ENCODE assay signal across 8 cellular contexts in the genomic region with DNA sequence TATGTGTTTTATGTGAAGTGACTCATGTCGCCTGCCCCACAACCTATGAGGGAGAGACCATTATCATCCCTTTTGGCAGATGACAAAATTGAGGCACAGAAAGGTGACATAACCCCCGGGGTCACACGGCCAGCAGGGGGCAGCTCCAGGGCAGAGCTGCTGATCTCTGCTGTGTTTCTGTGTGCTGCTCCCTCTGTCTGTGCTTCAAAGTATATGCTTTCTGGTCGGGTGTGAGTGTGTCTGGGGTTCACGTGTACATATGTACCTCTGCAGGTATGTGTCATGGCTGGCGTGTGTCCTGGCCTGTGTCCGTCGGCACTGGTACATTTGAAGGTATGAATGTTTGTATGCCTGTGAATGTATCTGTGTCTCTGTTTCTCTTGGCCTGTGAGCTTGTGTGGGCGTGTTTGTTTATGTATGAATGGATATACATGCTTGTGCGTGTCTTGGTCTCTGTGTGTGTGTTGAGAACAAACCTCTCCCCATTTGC. TPM values are rescaled to one million over a fixed set of nuclear protein-coding genes. Genes with fewer than 3 reads are reported as not detected.
A peak's percentile ranks its signal among the peaks of the same experiment; 100 is the strongest.
DNase-seq lines count a peak whose midpoint lies in the region; ATAC-seq, FAIRE-seq and TF ChIP-seq lines count a peak whose summit lies in the region.

No MANE protein-coding gene starts in this region.

- POLR2A ChIA-PET in activated CD8-positive, alpha-beta T cell treated with anti-CD3 and anti-CD28 coated beads for 36 hours (lab: Charles Lee) = interaction anchor here (0.8 to 1.6 kb wide), 3 partner anchors 14 to 297 kb away, joined by 3 to 4 read pairs (median 3); no protein-coding TSS in a partner anchor
- POLR2A ChIA-PET in endothelial cell of umbilical vein (lab: Charles Lee) = interaction anchor here (0.7 kb wide), 1 partner anchor 600 kb away, joined by 3 read pairs; no protein-coding TSS in a partner anchor

- H4K20me1 ChIP-seq in endothelial cell of umbilical vein (replicated peaks; ENCODE audit: control insufficient read depth, extremely low read depth, insufficient read depth, low read length) = no peaks in the 10 kb centered on the region

- no peak overlapping the region for H3K4me2 ChIP-seq in endothelial cell of umbilical vein (ENCODE audit: insufficient read depth, low read length)

- H3K9me1 ChIP-seq in endothelial cell of umbilical vein (replicated peaks; ENCODE audit: control insufficient read depth, extremely low read depth, insufficient read depth, low read length) = no peaks in the 10 kb centered on the region

- H3K9me3 Mint-ChIP-seq in activated CD8-positive, alpha-beta T cell treated with anti-CD3 and anti-CD28 coated beads for 36 hours = no peaks in the 10 kb centered on the region

- peaks cover 35% of the 10 kb centered on the region for H3K4me1 Mint-ChIP-seq in activated CD8-positive, alpha-beta T cell treated with anti-CD3 and anti-CD28 coated beads for 36 hours (ENCODE audit: low read depth)

- no peak for TF ChIP-seq POLR2A in endothelial cell of umbilical vein (IDR thresholded peaks at IDR 0.05; ENCODE audit: low read depth, low read length)

- H3K27me3 ChIP-seq in endothelial cell of umbilical vein (ENCODE audit: control insufficient read depth in 2 of 2, insufficient read depth in 2 of 2, low read length in 2 of 2) (no peaks in the 10 kb centered on the region), neutrophil (peaks cover 16% of the 10 kb centered on the region)

- in situ Hi-C loops in ACHN (cut with HindIII; ENCODE audit: low pct_ligation_motif_present, low pct_unique_long_range_greater_than_20kb, low sequenced_read_pairs) = no loop called here

- no TSS peak for BruUV-seq in endothelial cell of umbilical vein (replicated peaks; lab: Mats Ljungman, UMichigan)

- no peaks in the 10 kb centered on the region for H3K9me3 ChIP-seq in endothelial cell of umbilical vein (replicated peaks; ENCODE audit: control insufficient read depth, insufficient read depth, low read length)
- H3K9me3 ChIP-seq in neutrophil = no peaks in the 10 kb centered on the region

- CTCF ChIA-PET in activated CD8-positive, alpha-beta T cell treated with anti-CD3 and anti-CD28 coated beads for 36 hours (lab: Charles Lee) = interaction anchor here (1.0 to 3.5 kb wide), 11 partner anchors 11 to 288 kb away, joined by 3 to 27 read pairs (median 7); a partner anchor contains a TSS
- CTCF ChIA-PET in endothelial cell of umbilical vein (lab: Charles Lee) = interaction anchor here (0.6 to 2.9 kb wide), 12 partner anchors 8 to 108 kb away, joined by 3 to 18 read pairs (median 4); a partner anchor contains a TSS

- peak; percentile 53 for ATAC-seq in activated CD8-positive, alpha-beta T cell treated with anti-CD3 and anti-CD28 coated beads for 36 hours

- no peak overlapping the region for H3K4me3 Mint-ChIP-seq in activated CD8-positive, alpha-beta T cell treated with anti-CD3 and anti-CD28 coated beads for 36 hours

- no peak overlapping the region for H3K4me3 ChIP-seq in endothelial cell of umbilical vein (replicated peaks in 1 of 3; ENCODE audit: insufficient read depth in 1 of 3, low read depth in 1 of 3, low read length in 3 of 3)
- H3K4me3 ChIP-seq in neutrophil (ENCODE audit: low read depth in 1 of 2, low read length in 1 of 2) = no peak overlapping the region

- no peaks in the 10 kb centered on the region for H3K79me2 ChIP-seq in endothelial cell of umbilical vein (ENCODE audit: control insufficient read depth, insufficient read depth, low read length)

- H3K27ac ChIP-seq in endothelial cell of umbilical vein (ENCODE audit: insufficient read depth, low read depth, low read length) = no peak overlapping the region
- H3K27ac ChIP-seq in neutrophil = peak overlapping the region; percentile 87

- FAIRE-seq in GM18507 (lab: Jason Lieb, UNC) (peak; percentile 93), endothelial cell of umbilical vein (lab: Jason Lieb, UNC) (peak; percentile 61), urothelium cell line (lab: Jason Lieb, UNC) (no peak)

- H3K27me3 Mint-ChIP-seq in activated CD8-positive, alpha-beta T cell treated with anti-CD3 and anti-CD28 coated beads for 36 hours = no peaks in the 10 kb centered on the region

- H3K36me3 ChIP-seq in endothelial cell of umbilical vein (ENCODE audit: control insufficient read depth in 2 of 2, extremely low read depth in 1 of 2, insufficient read depth in 2 of 2, low read length in 2 of 2) (no peaks in the 10 kb centered on the region), neutrophil (peaks cover 8% of the 10 kb centered on the region)

- peaks cover 5% of the 10 kb centered on the region for H3K36me3 Mint-ChIP-seq in activated CD8-positive, alpha-beta T cell treated with anti-CD3 and anti-CD28 coated beads for 36 hours (ENCODE audit: low read depth)

- dilution Hi-C loops in endothelial cell of umbilical vein (cut with MboI; ENCODE audit: extremely low pct_ligation_motif_present, low sequenced_read_pairs) = no loop called here

- H2AFZ ChIP-seq in endothelial cell of umbilical vein (ENCODE audit: low read depth, low read length) = no peak overlapping the region

- intact Hi-C loops in activated CD8-positive, alpha-beta T cell treated with anti-CD3 and anti-CD28 coated beads for 36 hours (cut with micrococcal nuclease) = no loop called here
- intact Hi-C loops in endothelial cell of umbilical vein (cut with micrococcal nuclease) = loop anchor here (2.0 kb wide), 1 partner anchor 19 kb away; no protein-coding TSS in a partner anchor

- H3K9ac ChIP-seq in endothelial cell of umbilical vein (replicated peaks; ENCODE audit: extremely low read depth, insufficient read depth, low read length) = no peak overlapping the region

- no peak overlapping the region for H3K27ac Mint-ChIP-seq in activated CD8-positive, alpha-beta T cell treated with anti-CD3 and anti-CD28 coated beads for 36 hours

- DNase-seq in ACHN (peak; percentile 58), GM18507 (ENCODE audit: extremely low spot score, insufficient read length, low read depth) (no peak), NCI-H524 treated with DMSO at 0.1 percent for 48 hours (lab: John Stamatoyannopoulos, UW) (peak; percentile 35), endothelial cell of umbilical vein (ENCODE audit: low read depth, low spot score) (peak; percentile 36), urothelium cell line (ENCODE audit: low spot score) (peak; percentile 74), putamen (ENCODE audit: low spot score) (no peak)
- DNase-seq in activated CD8-positive, alpha-beta T cell treated with anti-CD3 and anti-CD28 coated beads for 36 hours = peak; percentile 91

- H3K4me1 ChIP-seq in endothelial cell of umbilical vein (ENCODE audit: control insufficient read depth, extremely low read depth, insufficient read depth, low read length) (peaks cover 29% of the 10 kb centered on the region), neutrophil (ENCODE audit: control insufficient read depth in 1 of 2, insufficient read depth in 1 of 2, low read depth in 1 of 2, low read length in 1 of 2) (peaks cover 50 to 52% of the 10 kb centered on the region in 2 experiments)

- TF ChIP-seq CTCF in activated CD8-positive, alpha-beta T cell treated with anti-CD3 and anti-CD28 coated beads for 36 hours (IDR thresholded peaks at IDR 0.05) = peak; percentile 95
- TF ChIP-seq CTCF in endothelial cell of umbilical vein (IDR thresholded peaks at IDR 0.05; ENCODE audit: extremely low read depth in 1 of 2, insufficient read depth in 1 of 2, low read depth in 1 of 2, low read length in 2 of 2) (peak; percentile 61 to 72), neutrophil (IDR thresholded peaks at IDR 0.05) (no peak)

TF ChIP-seq in endothelial cell of umbilical vein, 7 proteins besides CTCF, POLR2A, EP300 and RAD21 (continues in another document):
- TF ChIP-seq FOS (IDR thresholded peaks at IDR 0.05; ENCODE audit: borderline replicate concordance, insufficient read depth, low read length) = no peak
- TF ChIP-seq MYC (IDR thresholded peaks at IDR 0.05; ENCODE audit: low read depth, low read length) = no peak
- no peak for TF ChIP-seq GATA2 (IDR thresholded peaks at IDR 0.05; ENCODE audit: insufficient read depth, insufficient read length, low read depth, low read length)
- TF ChIP-seq POLR2AphosphoS5 (IDR thresholded peaks at IDR 0.05; ENCODE audit: insufficient read depth, low read depth, low read length) = no peak

RNA-seq across cellular contexts. Expression of a gene that starts 7.1 kb away (rescaled TPM):
- 10 to 100 TPM; 28.4 to 34.3 TPM for total RNA-seq in activated CD8-positive, alpha-beta T cell treated with anti-CD3 and anti-CD28 coated beads for 36 hours
- total RNA-seq in endothelial cell of umbilical vein = 10.4 and 13.5 TPM in 2 replicates
- polyA plus RNA-seq in endothelial cell of umbilical vein = 3.8 and 6.0 TPM in 2 replicates
- polyA plus RNA-seq in endothelial cell of umbilical vein (2011; cell fraction: cytosol; rRNA removed) = 3.8 and 4.8 TPM in 2 replicates
- polyA plus RNA-seq in endothelial cell of umbilical vein (2011; cell fraction: nucleus; rRNA removed) = 4.2 and 5.8 TPM in 2 replicates
- 4.0 and 6.7 TPM in 2 replicates for polyA plus RNA-seq in endothelial cell of umbilical vein (2012)
- 3.4 and 4.3 TPM in 2 replicates for polyA minus RNA-seq in endothelial cell of umbilical vein
- not detected for polyA minus RNA-seq in endothelial cell of umbilical vein (2011; cell fraction: cytosol; rRNA and poly(A)+ RNA removed)
- polyA minus RNA-seq in endothelial cell of umbilical vein (2011; cell fraction: nucleus; rRNA and poly(A)+ RNA removed) = 3.2 and 6.1 TPM in 2 replicates

RNA-seq across cellular contexts. Expression of a gene that starts 22.6 kb away (rescaled TPM):
- not detected for total RNA-seq in activated CD8-positive, alpha-beta T cell treated with anti-CD3 and anti-CD28 coated beads for 36 hours
- total RNA-seq in endothelial cell of umbilical vein = not detected in 2 replicates
- not detected in 2 replicates for polyA plus RNA-seq in endothelial cell of umbilical vein
- polyA plus RNA-seq in endothelial cell of umbilical vein (2011; cell fraction: cytosol; rRNA removed) = not detected in 2 replicates
- polyA plus RNA-seq in endothelial cell of umbilical vein (2011; cell fraction: nucleus; rRNA removed) = not detected in 2 replicates
- not detected in 2 replicates for polyA plus RNA-seq in endothelial cell of umbilical vein (2012)
- not detected in 2 replicates for polyA minus RNA-seq in endothelial cell of umbilical vein
- not detected for polyA minus RNA-seq in endothelial cell of umbilical vein (2011; cell fraction: cytosol; rRNA and poly(A)+ RNA removed)
- polyA minus RNA-seq in endothelial cell of umbilical vein (2011; cell fraction: nucleus; rRNA and poly(A)+ RNA removed) = not detected in 2 replicates

RNA-seq across cellular contexts. Expression of a gene that starts 30.0 kb away (rescaled TPM):
- total RNA-seq in activated CD8-positive, alpha-beta T cell treated with anti-CD3 and anti-CD28 coated beads for 36 hours = not detected
- total RNA-seq in endothelial cell of umbilical vein = 0.73 TPM in 1 of 2 replicates, not detected in the other
- 0.23 and 0.27 TPM in 2 replicates for polyA plus RNA-seq in endothelial cell of umbilical vein
- polyA plus RNA-seq in endothelial cell of umbilical vein (2011; cell fraction: cytosol; rRNA removed) = 0.75 and 0.87 TPM in 2 replicates
- not detected in 2 replicates for polyA plus RNA-seq in endothelial cell of umbilical vein (2011; cell fraction: nucleus; rRNA removed)
- 1.3 and 2.0 TPM in 2 replicates for polyA plus RNA-seq in endothelial cell of umbilical vein (2012)
- 0.95 TPM in 1 of 2 replicates, not detected in the other for polyA minus RNA-seq in endothelial cell of umbilical vein
- polyA minus RNA-seq in endothelial cell of umbilical vein (2011; cell fraction: cytosol; rRNA and poly(A)+ RNA removed) = 4.3 TPM
- not detected in 2 replicates for polyA minus RNA-seq in endothelial cell of umbilical vein (2011; cell fraction: nucleus; rRNA and poly(A)+ RNA removed)

Comparison
In these comparisons a context has a peak if more than half of its experiments do, and no peak if none do; other contexts are left out.
1. DNase-seq: peak in ACHN (single experiment), NCI-H524 treated with DMSO at 0.1 percent for 48 hours (single experiment), activated CD8-positive, alpha-beta T cell treated with anti-CD3 and anti-CD28 coated beads for 36 hours (single experiment), endothelial cell of umbilical vein (single experiment) and urothelium cell line (single experiment); none in GM18507 (single experiment) and putamen (single experiment).